ENCODE assay signal across 21 cellular contexts in the genomic region with DNA sequence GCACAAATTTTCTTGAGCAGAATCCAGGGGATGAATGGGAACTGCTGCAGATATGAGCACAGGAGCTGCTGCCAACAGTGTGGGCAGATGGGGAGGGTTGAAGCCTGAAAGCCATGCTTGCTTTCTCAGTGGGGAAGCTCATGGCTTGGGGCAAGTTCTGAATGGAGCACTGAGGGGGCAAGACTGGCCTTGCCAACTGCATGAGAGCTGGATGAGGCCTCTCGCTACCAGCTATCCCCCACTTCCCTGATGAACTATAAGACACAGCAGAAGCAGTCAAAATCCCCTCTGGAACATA. TPM values are rescaled to one million over a fixed set of nuclear protein-coding genes. Genes with fewer than 3 reads are reported as not detected.
DNase-seq lines count a peak whose midpoint lies in the region; ATAC-seq and TF ChIP-seq lines count a peak whose summit lies in the region.
"Had no signal": no experiment of that assay in that cellular context is flagged by ENCODE, and none has a peak within 500 bp of the region (broad histone marks: within the 10 kb centered on the region; RNA-seq: fewer than 3 reads in every experiment).

No MANE protein-coding gene starts in this region.

- H3K9me3 Mint-ChIP-seq in mesothelial cell of epicardium, result peaks cover 24% of the 10 kb centered on the region

- DNase-seq in MM.1S (no peak), body of pancreas (no peak), mesothelial cell of epicardium (ENCODE audit: low spot score in 2 of 2, unreplicated experiment in 2 of 2) (no peak), GM23248 (no peak), psoas muscle (no peak)
- DNase-seq: Calu3; CD4-positive, alpha-beta T cell; DMS79; NCI-H1105; NCI-H2029; NCI-H526; SIG-M5; SW 1271 had no signal

- peaks cover 31% of the 10 kb centered on the region for H3F3A ChIP-seq in MM.1S (ENCODE audit: insufficient read depth, low read length)
- H3F3A ChIP-seq in GM23248 (ENCODE audit: insufficient read depth), result no peaks in the 10 kb centered on the region

- WGBS in body of pancreas, 2 donors, result 89 to 100% methylated on average over 1 of the region's 1 CpG
- 20 to 23% methylated on average over 1 of the region's 1 CpG for WGBS in GM23248 (ENCODE audit: low coverage in 1 of 2, low lambda C conversion rate in 2 of 2, missing lambda C conversion rate in 2 of 2), 2 experiments
- WGBS in psoas muscle, 3 donors, result 67 to 97% (median 93%) methylated on average over 1 of the region's 1 CpG

- H2AFZ ChIP-seq in MM.1S (ENCODE audit: low read length) (peak overlapping the region; percentile 24; the same call in 1 of the 2 replicates), GM23248 (no peak overlapping the region)
- H2AFZ ChIP-seq: GM23338 had no signal

- H3K9me3 ChIP-seq in MM.1S (replicated peaks; ENCODE audit: insufficient read depth, low read length), result 0 out of 2 replicates have a peak, but pooled peaks cover under 1% of the 10 kb centered on the region
- no peaks in the 10 kb centered on the region for H3K9me3 ChIP-seq in body of pancreas
- peaks cover 5% of the 10 kb centered on the region for H3K9me3 ChIP-seq in GM23248 (ENCODE audit: low read depth)
- peaks cover 8% of the 10 kb centered on the region for H3K9me3 ChIP-seq in psoas muscle

- in situ Hi-C loops in GM23248 (cut with MboI), result no loop called here

- peaks cover 2% of the 10 kb centered on the region for H3K36me3 Mint-ChIP-seq in mesothelial cell of epicardium

- H3K9ac ChIP-seq in MM.1S (ENCODE audit: low read length) (no peak overlapping the region), GM23248 (no peak overlapping the region)

- ATAC-seq in body of pancreas (no peak), psoas muscle (no peak), HG03025 (IDR thresholded peaks at IDR 0.05; ENCODE audit: low FRiP score, unreplicated experiment) (no peak)
- ATAC-seq: GM23338 had no signal

- H3K4me1 ChIP-seq in MM.1S (ENCODE audit: low read length) (peaks cover 47% of the 10 kb centered on the region), body of pancreas (peaks cover 19% of the 10 kb centered on the region), GM23248 (ENCODE audit: insufficient read depth) (no peaks in the 10 kb centered on the region), psoas muscle (no peaks in the 10 kb centered on the region)

- no peak overlapping the region for H3K4me3 Mint-ChIP-seq in mesothelial cell of epicardium
- H3K4me3 Mint-ChIP-seq: B cell; CD4-positive, alpha-beta T cell; GM23338 had no signal

- H3K27me3 ChIP-seq in MM.1S (replicated peaks; ENCODE audit: insufficient read depth, low read length), result no peaks in the 10 kb centered on the region
- H3K27me3 ChIP-seq in body of pancreas, result no peaks in the 10 kb centered on the region
- no peaks in the 10 kb centered on the region for H3K27me3 ChIP-seq in GM23248 (replicated peaks; ENCODE audit: insufficient read depth)
- H3K27me3 ChIP-seq in psoas muscle (ENCODE audit: insufficient read depth in 3 of 3, low read length in 2 of 3), result peaks cover 0 to 3% (median 0%) of the 10 kb centered on the region in 3 donors

- H3K27ac Mint-ChIP-seq in mesothelial cell of epicardium, result peak overlapping the region; percentile 92
- H3K27ac Mint-ChIP-seq: B cell; CD4-positive, alpha-beta T cell; GM23338 had no signal

- TF ChIP-seq POLR2A in body of pancreas (IDR thresholded peaks at IDR 0.05), result no peak

- peaks cover 5% of the 10 kb centered on the region for H3K27me3 Mint-ChIP-seq in mesothelial cell of epicardium (ENCODE audit: low read depth)
- H3K27me3 Mint-ChIP-seq: CD4-positive, alpha-beta T cell had no signal

- H3K9me2 ChIP-seq in MM.1S (replicated peaks; ENCODE audit: insufficient read depth, low read length), result no peaks in the 10 kb centered on the region
- H3K9me2 ChIP-seq in GM23248 (ENCODE audit: insufficient read depth), result no peaks in the 10 kb centered on the region

- no peak for TF ChIP-seq CTCF in C4-2B (conservative IDR thresholded peaks at IDR 0.05)
- TF ChIP-seq CTCF in MM.1S (IDR thresholded peaks at IDR 0.05; ENCODE audit: low read length), result no peak
- no peak for TF ChIP-seq CTCF in body of pancreas (IDR thresholded peaks at IDR 0.05)
- no peak for TF ChIP-seq CTCF in mesothelial cell of epicardium (IDR thresholded peaks at IDR 0.05; ENCODE audit: unreplicated experiment)
- TF ChIP-seq CTCF in psoas muscle (IDR thresholded peaks at IDR 0.05), result no peak

- H3K27ac ChIP-seq in C4-2B, result peak overlapping the region; percentile 75
- H3K27ac ChIP-seq in MM.1S (ENCODE audit: low read length), result no peak overlapping the region
- peak overlapping the region in 3 of 4 donors; percentile 23 to 63 (median 50) for H3K27ac ChIP-seq in body of pancreas
- no peak overlapping the region for H3K27ac ChIP-seq in GM23248
- H3K27ac ChIP-seq in psoas muscle, result no peak overlapping the region

- H3K4me2 ChIP-seq in MM.1S (ENCODE audit: low read depth, low read length) (no peak overlapping the region), GM23248 (ENCODE audit: unreplicated experiment) (no peak overlapping the region)
- H3K4me2 ChIP-seq: GM23338 had no signal

- peaks cover 44% of the 10 kb centered on the region for H3K4me1 Mint-ChIP-seq in mesothelial cell of epicardium
- H3K4me1 Mint-ChIP-seq: GM23338 had no signal

- H4K20me1 ChIP-seq in MM.1S (ENCODE audit: insufficient read depth, low read length), result no peaks in the 10 kb centered on the region
- no peaks in the 10 kb centered on the region for H4K20me1 ChIP-seq in GM23248 (ENCODE audit: insufficient read depth)

- H3K79me2 ChIP-seq in MM.1S (ENCODE audit: low read length), result no peaks in the 10 kb centered on the region
- H3K79me2 ChIP-seq in GM23248 (ENCODE audit: insufficient read depth), result no peaks in the 10 kb centered on the region

- no peak overlapping the region for H3K4me3 ChIP-seq in MM.1S (ENCODE audit: low read length)
- no peak overlapping the region for H3K4me3 ChIP-seq in body of pancreas
- no peak overlapping the region for H3K4me3 ChIP-seq in GM23248
- H3K4me3 ChIP-seq in psoas muscle, result no peak overlapping the region
- H3K4me3 ChIP-seq: GM23338 had no signal

- no peaks in the 10 kb centered on the region for H3K36me3 ChIP-seq in MM.1S (replicated peaks; ENCODE audit: insufficient read depth, low read length)
- no peaks in the 10 kb centered on the region for H3K36me3 ChIP-seq in body of pancreas (replicated peaks in 1 of 2; ENCODE audit: insufficient read depth in 1 of 2, low read depth in 2 of 2)
- H3K36me3 ChIP-seq in GM23248 (ENCODE audit: low read depth), result no peaks in the 10 kb centered on the region
- H3K36me3 ChIP-seq in psoas muscle (ENCODE audit: insufficient read depth in 1 of 2, low read depth in 1 of 2), result no peaks in the 10 kb centered on the region

- intact Hi-C loops in body of pancreas (cut with DNase I) (no loop called here), psoas muscle (cut with DNase I) (no loop called here)

RNA-seq across cellular contexts. Expression of gene TREM1, which starts 28.3 kb away (rescaled TPM):
- total RNA-seq in body of pancreas, result not detected
- 0.34 to 0.53 TPM in 2 of 3 replicates, not detected in the other for total RNA-seq in mesothelial cell of epicardium
- not detected in 2 replicates for total RNA-seq in GM23248 (2014; rRNA removed; shearing (Covaris generic))
- not detected in 2 replicates for polyA plus RNA-seq in GM23248 (2016; fragmentation: Nextera tagmentation; extraction: Ambion mirVana)
- 1 to 10 TPM in 1 of 4 donors, under 1 TPM in 3; 0.54 to 3.0 (median 0.65) TPM for total RNA-seq in psoas muscle
- polyA plus RNA-seq in psoas muscle, result 1 to 10 TPM in 1 of 3 donors, under 1 TPM in 2; 0.21 to 4.0 (median 0.26) TPM
- total RNA-seq: B cell; G401; GM23338; T-helper 2 cell treated with Interferon-gamma antibody and Interleukin-4, amounts not matched to agents 100 ng/mL and 5 ng/mL, for 36 hours had no signal
- polyA plus RNA-seq: AG04450, GM23338 had no signal

RNA-seq across cellular contexts. Expression of gene TREML4, which starts 30.0 kb away (rescaled TPM):
- total RNA-seq in body of pancreas (not detected), mesothelial cell of epicardium (not detected in 3 replicates), psoas muscle (not detected)
- total RNA-seq in GM23248 (2014; rRNA removed; shearing (Covaris generic)), result not detected in 2 replicates
- polyA plus RNA-seq in GM23248 (2016; fragmentation: Nextera tagmentation; extraction: Ambion mirVana) (not detected in 2 replicates), psoas muscle (under 1 TPM in 1 of 3 donors, not detected in 2; 0.01 TPM)
- total RNA-seq: B cell; Calu3; CD4-positive, alpha-beta T cell; G401; GM23338; MCF 10A; T-helper 2 cell treated with Interferon-gamma antibody and Interleukin-4, amounts not matched to agents 100 ng/mL and 5 ng/mL, for 36 hours had no signal
- polyA plus RNA-seq: AG04450, GM23338 had no signal

RNA-seq across cellular contexts. Expression of gene TREML2, which starts 57.2 kb away (rescaled TPM):
- total RNA-seq in body of pancreas (not detected), mesothelial cell of epicardium (not detected in 3 replicates), psoas muscle (under 1 TPM; 0.06 to 0.20 (median 0.10) TPM)
- total RNA-seq in GM23248 (2014; rRNA removed; shearing (Covaris generic)), result not detected in 2 replicates
- polyA plus RNA-seq in GM23248 (2016; fragmentation: Nextera tagmentation; extraction: Ambion mirVana) (not detected in 2 replicates), psoas muscle (under 1 TPM in 1 of 3 donors, not detected in 2; 0.01 TPM)
- total RNA-seq: Calu3, G401, MCF 10A had no signal
- polyA plus RNA-seq: AG04450, GM23338 had no signal

Comparison
In these comparisons a context has a peak if more than half of its experiments do, and no peak if none do; other contexts are left out.
1. H3K27ac ChIP-seq: peak in C4-2B (single experiment) and body of pancreas (3 of 4); none in MM.1S (single experiment), GM23248 (single experiment) and psoas muscle (single experiment).